8 cellular contexts compared by ENCODE assay signal in genomic region chr11:13462311-13462927, GRCh38. TPM values are rescaled to one million over a fixed set of nuclear protein-coding genes. Genes with fewer than 3 reads are reported as not detected.
DNase-seq lines count a peak whose midpoint lies in the region; ATAC-seq and TF ChIP-seq lines count a peak whose summit lies in the region.

No MANE protein-coding gene starts in this region.

- no peak for ATAC-seq in CD4-positive, CD25-positive, alpha-beta regulatory T cell (ENCODE audit: low read depth in 2 of 2)
- ATAC-seq in GM19351 (IDR thresholded peaks at IDR 0.05; ENCODE audit: unreplicated experiment) = peak; percentile 38
- ATAC-seq in HG03442 (IDR thresholded peaks at IDR 0.05; ENCODE audit: unreplicated experiment) = peak; percentile 32

- H3K9ac ChIP-seq in fibroblast of lung (ENCODE audit: insufficient read depth, low read length) = peak overlapping the region; percentile 63

- peaks cover 11% of the 10 kb centered on the region for H3K36me3 Mint-ChIP-seq in CD4-positive, CD25-positive, alpha-beta regulatory T cell
- H3K36me3 Mint-ChIP-seq in activated T-cell treated with anti-CD3 and anti-CD28 coated beads, Interleukin-2, amount 50 U/mL, for 24 hours (ENCODE audit: low read depth) = peaks cover 25% of the 10 kb centered on the region
- peaks cover 9% of the 10 kb centered on the region for H3K36me3 Mint-ChIP-seq in nephron (ENCODE audit: low read depth)

- H3K36me3 ChIP-seq in CD4-positive, CD25-positive, alpha-beta regulatory T cell (ENCODE audit: control insufficient read depth, insufficient read depth, low read length) = no peaks in the 10 kb centered on the region
- no peaks in the 10 kb centered on the region for H3K36me3 ChIP-seq in fibroblast of lung (ENCODE audit: control insufficient read depth, insufficient read depth, low read length)
- H3K36me3 ChIP-seq in stomach = no peaks in the 10 kb centered on the region

- no peak for TF ChIP-seq POLR2A in stomach (IDR thresholded peaks at IDR 0.05)

- no peak for TF ChIP-seq EP300 in stomach (IDR thresholded peaks at IDR 0.05)

- H3K9me3 ChIP-seq in CD4-positive, CD25-positive, alpha-beta regulatory T cell (ENCODE audit: control insufficient read depth in 2 of 2, low read length in 2 of 2) = no peaks in the 10 kb centered on the region
- H3K9me3 ChIP-seq in fibroblast of lung (ENCODE audit: control insufficient read depth, insufficient read depth, low read depth, low read length) = no peaks in the 10 kb centered on the region
- no peaks in the 10 kb centered on the region for H3K9me3 ChIP-seq in stomach

- H3K27ac Mint-ChIP-seq in CD4-positive, CD25-positive, alpha-beta regulatory T cell = peak overlapping the region; percentile 98 to 100 (median 98)
- peak overlapping the region; percentile 99 for H3K27ac Mint-ChIP-seq in activated T-cell treated with anti-CD3 and anti-CD28 coated beads, Interleukin-2, amount 50 U/mL, for 24 hours
- peak overlapping the region; percentile 94 to 98 (median 96) for H3K27ac Mint-ChIP-seq in nephron

- peak overlapping the region; percentile 91 for H3K27ac ChIP-seq in CD4-positive, CD25-positive, alpha-beta regulatory T cell (ENCODE audit: insufficient read depth, low read length, poor library complexity, severe bottlenecking)
- H3K27ac ChIP-seq in fibroblast of lung (ENCODE audit: insufficient read depth, low read length) (peak overlapping the region; percentile 72), stomach (peak overlapping the region; percentile 87 to 98 (median 92))

- WGBS in stomach, 5 donors = 0 to 1% (median 1%) methylated on average over 17 to 20 of the region's 20 CpGs

- no peaks in the 10 kb centered on the region for H3K27me3 ChIP-seq in CD4-positive, CD25-positive, alpha-beta regulatory T cell (ENCODE audit: control insufficient read depth, insufficient read depth, low read length)
- H3K27me3 ChIP-seq in fibroblast of lung (ENCODE audit: control insufficient read depth, insufficient read depth, low read length) (no peaks in the 10 kb centered on the region), stomach (no peaks in the 10 kb centered on the region)

- peak overlapping the region; percentile 96 for H3K4me2 ChIP-seq in fibroblast of lung (ENCODE audit: extremely low read depth, insufficient read depth, low read length)

- H3K4me3 Mint-ChIP-seq in CD4-positive, CD25-positive, alpha-beta regulatory T cell = peak overlapping the region; percentile 98 to 100 (median 99)
- peak overlapping the region; percentile 98 for H3K4me3 Mint-ChIP-seq in activated T-cell treated with anti-CD3 and anti-CD28 coated beads, Interleukin-2, amount 50 U/mL, for 24 hours
- peak overlapping the region; percentile 99 to 100 (median 99) for H3K4me3 Mint-ChIP-seq in nephron

- peaks cover 28 to 65% (median 48%) of the 10 kb centered on the region in 4 donors for H3K4me1 Mint-ChIP-seq in CD4-positive, CD25-positive, alpha-beta regulatory T cell
- peaks cover 47% of the 10 kb centered on the region for H3K4me1 Mint-ChIP-seq in activated T-cell treated with anti-CD3 and anti-CD28 coated beads, Interleukin-2, amount 50 U/mL, for 24 hours (ENCODE audit: low read depth)
- peaks cover 21% of the 10 kb centered on the region for H3K4me1 Mint-ChIP-seq in nephron

- peaks cover 6% of the 10 kb centered on the region for H3K27me3 Mint-ChIP-seq in CD4-positive, CD25-positive, alpha-beta regulatory T cell
- H3K27me3 Mint-ChIP-seq in activated T-cell treated with anti-CD3 and anti-CD28 coated beads, Interleukin-2, amount 50 U/mL, for 24 hours = no peaks in the 10 kb centered on the region
- H3K27me3 Mint-ChIP-seq in nephron (ENCODE audit: low read depth) = no peaks in the 10 kb centered on the region

- peaks cover 26% of the 10 kb centered on the region for H3K4me1 ChIP-seq in CD4-positive, CD25-positive, alpha-beta regulatory T cell (ENCODE audit: control insufficient read depth, insufficient read depth, low read length, poor library complexity, severe bottlenecking)
- H3K4me1 ChIP-seq in fibroblast of lung (ENCODE audit: control insufficient read depth, extremely low read depth, insufficient read depth, low read length) (no peaks in the 10 kb centered on the region), stomach (peaks cover 5 to 49% (median 29%) of the 10 kb centered on the region in 4 donors)

- H3K9me3 Mint-ChIP-seq in CD4-positive, CD25-positive, alpha-beta regulatory T cell = no peaks in the 10 kb centered on the region
- H3K9me3 Mint-ChIP-seq in activated T-cell treated with anti-CD3 and anti-CD28 coated beads, Interleukin-2, amount 50 U/mL, for 24 hours = no peaks in the 10 kb centered on the region
- no peaks in the 10 kb centered on the region for H3K9me3 Mint-ChIP-seq in nephron

- H3K79me2 ChIP-seq in fibroblast of lung (ENCODE audit: control insufficient read depth, insufficient read depth, low read length) = peaks cover 46% of the 10 kb centered on the region

- intact Hi-C loops in stomach (cut with DNase I; ENCODE audit: low total_unique reads) = no loop called here

- TF ChIP-seq CTCF in fibroblast of lung (conservative IDR thresholded peaks at IDR 0.05 in 1 of 2, IDR thresholded peaks at IDR 0.05 in 1 of 2; ENCODE audit: low read depth in 1 of 2, low read length in 2 of 2) (no peak), nephron (IDR thresholded peaks at IDR 0.05; ENCODE audit: unreplicated experiment in 3 of 3) (no peak), stomach (IDR thresholded peaks at IDR 0.05) (no peak)

- H4K20me1 ChIP-seq in fibroblast of lung (ENCODE audit: control insufficient read depth, extremely low read depth, insufficient read depth, low read length) = no peaks in the 10 kb centered on the region

- DNase-seq in CD4-positive, CD25-positive, alpha-beta regulatory T cell = peak in 2 of 3 donors; percentile 54 to 56
- DNase-seq in NOMO-1 treated with dmso at 0.1 percent for 144 hours (lab: John Stamatoyannopoulos, UW; ENCODE audit: unreplicated experiment) (peak; percentile 40), fibroblast of lung (ENCODE audit: low read depth in 2 of 2) (peak; percentile 20 to 61), stomach (peak; percentile 43)
- no peak for DNase-seq in activated T-cell treated with anti-CD3 and anti-CD28 coated beads, Interleukin-2, amount 50 U/mL, for 24 hours

- peak overlapping the region; percentile 79 for H2AFZ ChIP-seq in fibroblast of lung (ENCODE audit: low read length)

- H3K4me3 ChIP-seq in CD4-positive, CD25-positive, alpha-beta regulatory T cell (ENCODE audit: low read depth, low read length) = peak overlapping the region; percentile 76
- peak overlapping the region; percentile 82 to 98 (median 90) for H3K4me3 ChIP-seq in fibroblast of lung (replicated peaks in 1 of 4; ENCODE audit: control extremely low read depth in 1 of 4, insufficient read depth in 1 of 4, low read depth in 3 of 4, low read length in 4 of 4)
- peak overlapping the region; percentile 75 to 98 (median 94) for H3K4me3 ChIP-seq in stomach

RNA-seq across cellular contexts. Expression of gene BTBD10, which starts 0.6 kb away (rescaled TPM):
- 18.9 TPM for total RNA-seq in CD4-positive, CD25-positive, alpha-beta regulatory T cell
- polyA plus RNA-seq in CD4-positive, CD25-positive, alpha-beta regulatory T cell = 10 to 100 TPM; 12.9 to 14.2 (median 13.4) TPM
- total RNA-seq in fibroblast of lung = 75.8 and 83.9 TPM in 2 replicates
- polyA plus RNA-seq in fibroblast of lung = 37.6 and 40.2 TPM in 2 replicates
- polyA plus RNA-seq in fibroblast of lung (2012) = 22.5 and 25.7 TPM in 2 replicates
- polyA minus RNA-seq in fibroblast of lung (ENCODE audit: low replicate concordance) = 17.5 and 24.5 TPM in 2 replicates
- 100 to 1,000 TPM in 1 of 5 donors, 10 to 100 TPM in 3, 1 to 10 TPM in 1; 2.0 to 111 (median 50.0) TPM for total RNA-seq in stomach
- 10 to 100 TPM; 11.6 to 22.6 (median 15.4) TPM for polyA plus RNA-seq in stomach

RNA-seq across cellular contexts. Expression of gene PTH, which starts 33.4 kb away (rescaled TPM):
- not detected for total RNA-seq in CD4-positive, CD25-positive, alpha-beta regulatory T cell
- not detected for polyA plus RNA-seq in CD4-positive, CD25-positive, alpha-beta regulatory T cell
- total RNA-seq in fibroblast of lung (not detected in 2 replicates), stomach (1 to 10 TPM in 1 of 5 donors, not detected in 4; 2.8 TPM)
- polyA plus RNA-seq in fibroblast of lung (not detected in 2 replicates), stomach (under 1 TPM in 1 of 3 donors, not detected in 2; 0.40 TPM)
- not detected in 2 replicates for polyA plus RNA-seq in fibroblast of lung (2012)
- not detected in 2 replicates for polyA minus RNA-seq in fibroblast of lung (ENCODE audit: low replicate concordance)

Comparison
In these comparisons a context has a peak if more than half of its experiments do, and no peak if none do; other contexts are left out.
1. ATAC-seq: peak in GM19351 (single experiment) and HG03442 (single experiment); none in CD4-positive, CD25-positive, alpha-beta regulatory T cell (0 of 2).
2. Peak in every context shown above with its lines, with median percentiles within 50 percentile points of each other: H3K27ac ChIP-seq, H3K4me3 ChIP-seq, H3K27ac Mint-ChIP-seq and H3K4me3 Mint-ChIP-seq.